In the genomic region with DNA sequence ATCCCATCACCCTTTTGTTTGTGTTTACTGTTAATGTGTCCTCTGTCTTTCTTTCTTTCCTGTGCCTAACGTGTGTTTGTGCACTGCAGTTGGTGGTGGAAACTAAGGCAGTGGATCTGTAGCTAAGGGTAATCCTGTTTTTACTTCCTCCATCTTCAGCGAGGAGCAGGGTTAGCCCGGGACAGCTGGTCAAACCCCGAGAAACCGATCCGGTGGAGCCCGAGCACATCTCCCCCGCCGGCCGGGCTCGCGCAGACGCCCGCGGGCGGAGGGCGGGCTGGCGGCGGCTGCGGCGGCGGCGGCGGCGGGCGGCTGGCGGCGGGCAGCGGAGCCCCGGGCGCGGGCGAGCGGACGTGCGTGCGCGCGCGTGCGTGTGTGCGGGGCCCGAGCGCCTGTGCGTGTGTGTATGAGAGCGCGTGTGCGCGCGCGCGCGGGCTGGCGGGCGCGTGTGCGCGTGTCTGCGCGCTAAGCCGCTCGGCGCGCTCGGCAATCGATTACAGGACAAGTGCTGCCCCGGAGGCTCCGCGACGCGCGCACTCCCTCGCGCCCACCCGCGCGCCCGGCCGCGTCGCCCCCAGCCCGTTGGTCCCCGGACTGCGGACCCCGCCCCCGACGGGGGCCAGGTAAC, we compare ENCODE assay signal across 8 cellular contexts. TPM values are rescaled to one million over a fixed set of nuclear protein-coding genes. Genes with fewer than 3 reads are reported as not detected.
DNase-seq lines count a peak whose midpoint lies in the region; ATAC-seq and TF ChIP-seq lines count a peak whose summit lies in the region.

TSS of gene IKZF2 (minus strand) at position 176 of the 628 bp plus-strand sequence. CDS start 2,983 bp downstream, outside the sequence.

- H3K4me1 ChIP-seq in BE2C, result no peaks in the 10 kb centered on the region
- H3K4me1 ChIP-seq in lung (ENCODE audit: control insufficient read depth in 2 of 2, insufficient read depth in 2 of 2, low read length in 2 of 2), result peaks cover 0 to 8% of the 10 kb centered on the region in 2 donors

- ATAC-seq in HG03432 (IDR thresholded peaks at IDR 0.05; ENCODE audit: unreplicated experiment), result peak; percentile 76
- ATAC-seq in lung (ENCODE audit: insufficient read depth, low FRiP score), result peak; percentile 90

- H3K27ac ChIP-seq in lung (ENCODE audit: low read depth in 1 of 2, low read length in 1 of 2), result peak within 1 kb of the TSS; percentile 93 to 96

- TF ChIP-seq CTCF in BE2C (IDR thresholded peaks at IDR 0.05; ENCODE audit: low read depth, low read length), result no peak
- TF ChIP-seq CTCF in lung (IDR thresholded peaks at IDR 0.05; ENCODE audit: control extremely low read depth, extremely low read depth), result no peak

- H3K27me3 ChIP-seq in BE2C (peaks cover 27% of the 10 kb centered on the region), lung (ENCODE audit: control insufficient read depth, insufficient read depth) (no peaks in the 10 kb centered on the region)

- 0 to 1% methylated on average over 21 to 87 of the region's 87 CpGs for WGBS in lung, 2 donors

- H3K9me3 ChIP-seq in BE2C (no peaks in the 10 kb centered on the region), lung (ENCODE audit: control insufficient read depth in 2 of 2, insufficient read depth in 1 of 2, low read length in 1 of 2) (no peaks in the 10 kb centered on the region)

- peak; percentile 76 for DNase-seq in BE2C
- peak; percentile 60 for DNase-seq in GM19238 (ENCODE audit: insufficient read length, low spot score)
- DNase-seq in NCI-H510A treated with DMSO at 0.1 percent for 48 hours (lab: John Stamatoyannopoulos, UW), result peak; percentile 90
- DNase-seq in activated CD4-positive, alpha-beta T cell treated with anti-CD3 and anti-CD28 coated beads, Interleukin-2, amount 50 U/mL, for 4 hours, result peak; percentile 32 to 34
- peak; percentile 87 for DNase-seq in ecto neural progenitor cell (ENCODE audit: low spot score)
- DNase-seq in lung (ENCODE audit: low spot score), result peak; percentile 82
- DNase-seq in stimulated activated CD4-positive, alpha-beta T cell treated with anti-CD3 and anti-CD28 coated beads, TNF-alpha, amount 100 ng/mL, for 1 hour (ENCODE audit: low read depth in 3 of 3, low spot score in 1 of 3), result peak in 2 of 3 donors; percentile 42 to 47

- H3K36me3 ChIP-seq in BE2C (no peaks in the 10 kb centered on the region), lung (ENCODE audit: control insufficient read depth in 2 of 2, insufficient read depth in 2 of 2, low read length in 2 of 2) (no peaks in the 10 kb centered on the region)

- H3K4me3 ChIP-seq in BE2C (ENCODE audit: low read depth, low read length) (peak within 1 kb of the TSS; percentile 87), lung (peak within 1 kb of the TSS; percentile 84)

RNA-seq across cellular contexts. Expression of gene IKZF2, which starts in this region (rescaled TPM):
- polyA plus RNA-seq in BE2C (2012; ENCODE audit: insufficient read depth, insufficient read length, low read depth), result 1.2 TPM
- total RNA-seq in lung, result 10 to 100 TPM; 13.0 to 51.4 TPM
- 1 to 10 TPM; 1.3 to 1.5 TPM for polyA plus RNA-seq in lung

Comparison
In these comparisons a context has a peak if more than half of its experiments do, and no peak if none do; other contexts are left out.
1. Peak in every context shown above with its lines: DNase-seq, ATAC-seq, H3K4me3 ChIP-seq and H3K27ac ChIP-seq.
2. DNase-seq: peak in every context shown above with its lines; median percentile 90 in NCI-H510A treated with DMSO at 0.1 percent for 48 hours; 87 in ecto neural progenitor cell; 82 in lung; 76 in BE2C; 60 in GM19238; 44 in stimulated activated CD4-positive, alpha-beta T cell treated with anti-CD3 and anti-CD28 coated beads, TNF-alpha, amount 100 ng/mL, for 1 hour; 33 in activated CD4-positive, alpha-beta T cell treated with anti-CD3 and anti-CD28 coated beads, Interleukin-2, amount 50 U/mL, for 4 hours.